In the genomic region with DNA sequence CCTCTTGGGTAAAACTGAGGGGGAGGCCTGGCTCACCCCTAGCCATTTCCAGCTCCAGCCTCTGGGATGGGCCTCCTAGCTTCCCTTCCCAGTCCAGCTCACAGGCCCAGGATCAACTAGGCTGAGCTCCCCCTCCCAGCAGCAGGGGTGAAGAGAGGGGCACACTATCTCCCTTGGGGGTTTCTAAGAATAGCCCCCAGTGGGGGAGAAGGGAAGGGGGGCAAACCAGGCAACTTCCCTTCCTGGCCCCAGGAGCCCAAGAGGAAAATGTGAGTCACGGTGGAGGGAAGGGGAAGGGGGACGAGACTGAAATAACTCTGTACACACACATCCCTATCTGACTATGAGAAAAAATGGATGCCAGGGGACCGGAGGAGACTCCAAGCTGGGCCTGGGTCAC, we compare ENCODE assay signal across 1 cellular context.
TF ChIP-seq lines count a peak whose summit lies in the region.

No MANE protein-coding gene starts in this region.

TF ChIP-seq in K562, 482 proteins besides CTCF, POLR2A, EP300 and RAD21 (continued from another document):
- no peak for TF ChIP-seq ZC3H11A (IDR thresholded peaks at IDR 0.05; ENCODE audit: low read depth, low read length)
- peak; percentile 29; the same call in 1 of the 2 replicates for TF ChIP-seq SPI1 (IDR thresholded peaks at IDR 0.05; ENCODE audit: borderline replicate concordance, low read depth, low read length)
- no peak for TF ChIP-seq U2AF1 (optimal IDR thresholded peaks at IDR 0.05; ENCODE audit: low read depth, low read length)
- peak; percentile 91 for TF ChIP-seq FOSL1 (tag; conservative IDR thresholded peaks at IDR 0.05)
- no peak for TF ChIP-seq BACH1 (tag; IDR thresholded peaks at IDR 0.05)
- peak in 1 of 2 experiments; percentile 88; a peak in 2 of 4 replicates for TF ChIP-seq MAZ (CRISPR knock-in tag; conservative IDR thresholded peaks at IDR 0.05 in 1 of 2, IDR thresholded peaks at IDR 0.05 in 1 of 2)
- no peak for TF ChIP-seq GATA2 (CRISPR knock-in tag; IDR thresholded peaks at IDR 0.05)
- TF ChIP-seq CREB1 (IDR thresholded peaks at IDR 0.05): no peak
- no peak for TF ChIP-seq CREB1 (CRISPR knock-in tag; IDR thresholded peaks at IDR 0.05)
- TF ChIP-seq ZBTB7A (IDR thresholded peaks at IDR 0.05; ENCODE audit: borderline replicate concordance, control insufficient read depth, low read depth, low read length): peak; percentile 40; the same call in 1 of the 2 replicates
- no peak for TF ChIP-seq SLC30A9 (CRISPR knock-in tag; IDR thresholded peaks at IDR 0.05)
- no peak for TF ChIP-seq KLF16 (IDR thresholded peaks at IDR 0.05)
- no peak for TF ChIP-seq PHF21A (IDR thresholded peaks at IDR 0.05; ENCODE audit: borderline replicate concordance, low read depth)
- TF ChIP-seq CHD2 (IDR thresholded peaks at IDR 0.05; ENCODE audit: low read depth, low read length): no peak
- no peak for TF ChIP-seq FOXA1 (IDR thresholded peaks at IDR 0.05; ENCODE audit: borderline replicate concordance)
- peak; percentile 94 for TF ChIP-seq VEZF1 (CRISPR knock-in tag; IDR thresholded peaks at IDR 0.05)
- TF ChIP-seq KLF1 (tag; IDR thresholded peaks at IDR 0.05): no peak
- TF ChIP-seq DPF2 (IDR thresholded peaks at IDR 0.05): no peak
- TF ChIP-seq POLR2G (IDR thresholded peaks at IDR 0.05; ENCODE audit: low read depth, low read length): no peak
- TF ChIP-seq, protein P1, sequence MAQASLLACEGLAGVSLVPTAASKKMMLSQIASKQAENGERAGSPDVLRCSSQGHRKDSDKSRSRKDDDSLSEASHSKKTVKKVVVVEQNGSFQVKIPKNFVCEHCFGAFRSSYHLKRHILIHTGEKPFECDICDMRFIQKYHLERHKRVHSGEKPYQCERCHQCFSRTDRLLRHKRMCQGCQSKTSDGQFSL (CRISPR knock-in tag; IDR thresholded peaks at IDR 0.05): peak; percentile 75; the same call in 1 of the 2 replicates
- TF ChIP-seq, protein P1 (tag; IDR thresholded peaks at IDR 0.05): no peak
- TF ChIP-seq ZNF395 (CRISPR knock-in tag; IDR thresholded peaks at IDR 0.05): peak; percentile 29; the same call in 1 of the 2 replicates
- TF ChIP-seq GABPA (tag; conservative IDR thresholded peaks at IDR 0.05; ENCODE audit: low read depth): 0 out of 2 replicates have a peak, but pooled peaks have one; percentile 26
- no peak for TF ChIP-seq TFE3 (CRISPR knock-in tag; IDR thresholded peaks at IDR 0.05)
- TF ChIP-seq ZNF639 (CRISPR knock-in tag; conservative IDR thresholded peaks at IDR 0.05 in 1 of 2, IDR thresholded peaks at IDR 0.05 in 1 of 2): peak in 1 of 2 experiments; percentile 64; a peak in 2 of 4 replicates
- TF ChIP-seq MEF2D (tag; conservative IDR thresholded peaks at IDR 0.05; ENCODE audit: low read depth): peak; percentile 92
